In genomic region chr17:81245024-81245664, GRCh38 we compare ENCODE assay signal across 11 cellular contexts. TPM values are rescaled to one million over a fixed set of nuclear protein-coding genes. Genes with fewer than 3 reads are reported as not detected.
A peak's percentile ranks its signal among the peaks of the same experiment; 100 is the strongest.
DNase-seq lines count a peak whose midpoint lies in the region; ATAC-seq, FAIRE-seq and TF ChIP-seq lines count a peak whose summit lies in the region.
"Had no signal": no experiment of that assay in that cellular context is flagged by ENCODE, and none has a peak within 500 bp of the region (broad histone marks: within the 10 kb centered on the region; RNA-seq: fewer than 3 reads in every experiment).

No MANE protein-coding gene starts in this region.

- FAIRE-seq in A549 (lab: Jason Lieb, UNC) (no peak), GM12891 (lab: Jason Lieb, UNC) (peak; percentile 81)

- ATAC-seq in A549: peak in 1 of 2 experiments; percentile 7; a peak in 3 of 6 replicates

- DNase-seq in A549 (ENCODE audit: low read depth in 1 of 2, low spot score in 1 of 2) (no peak), GM12891 (ENCODE audit: insufficient read length, low spot score) (peak; percentile 66), glomerular visceral epithelial cell (ENCODE audit: extremely low spot score) (peak; percentile 92), DMS79 treated with DMSO at 0.1 percent for 48 hours (lab: John Stamatoyannopoulos, UW) (no peak), NCI-H128 (lab: John Stamatoyannopoulos, UW; ENCODE audit: unreplicated experiment) (no peak), NCI-H1417 treated with DMSO at 0.1 percent for 48 hours (lab: John Stamatoyannopoulos, UW) (no peak), SKM-1 treated with dmso at 0.1 percent for 144 hours (lab: John Stamatoyannopoulos, UW; ENCODE audit: unreplicated experiment) (no peak)
- DNase-seq: dermis blood vessel endothelial cell; NCI-H446 treated with DMSO at 0.1 percent for 48 hours; stimulated activated CD4-positive, alpha-beta T cell treated with anti-CD3 and anti-CD28 coated beads, Interleukin-4, amount 100 ng/mL, for 1 hour had no signal

- WGBS in A549 (ENCODE audit: missing lambda C conversion rate): 91% methylated on average over 22 of the region's 25 CpGs

- no peaks in the 10 kb centered on the region for H3K9me3 ChIP-seq in A549

- no peak for TF ChIP-seq EP300 in A549 (IDR thresholded peaks at IDR 0.05)

- TF ChIP-seq POLR2A in A549 (IDR thresholded peaks at IDR 0.05; ENCODE audit: low read length) (peak; percentile 13; the same call in 1 of the 2 replicates), GM12891 (IDR thresholded peaks at IDR 0.05; ENCODE audit: low read depth, low read length) (no peak; the same call in 1 of the 2 replicates)

- no peak overlapping the region for H3K4me2 ChIP-seq in A549

- CTCF ChIA-PET in A549 (lab: Yijun Ruan, JAX): interaction anchor here (1.1 to 2.8 kb wide), 6 partner anchors 8 to 143 kb away, joined by 3 to 8 read pairs (median 4); no protein-coding TSS in a partner anchor

- H3K4me1 ChIP-seq in A549: peaks cover 12% of the 10 kb centered on the region

- H3K4me3 ChIP-seq in A549: no peak overlapping the region

- POLR2A ChIA-PET in A549 (lab: Yijun Ruan, JAX): interaction anchor here (1.0 to 1.1 kb wide), 2 partner anchors 22 to 239 kb away, joined by 3 read pairs; partner anchors contain the start of gene CEP131

- no peak for TF ChIP-seq RAD21 in A549 (conservative IDR thresholded peaks at IDR 0.05 in 1 of 2, IDR thresholded peaks at IDR 0.05 in 1 of 2)

- no peak overlapping the region for H3K27ac ChIP-seq in A549

- no peak for TF ChIP-seq CTCF in A549 (IDR thresholded peaks at IDR 0.05)

TF ChIP-seq in A549, 52 proteins besides CTCF, POLR2A, EP300 and RAD21 (continues in another document):
- TF ChIP-seq TP53 (CRISPR knock-in tag; IDR thresholded peaks at IDR 0.05): no peak
- TF ChIP-seq MAX (IDR thresholded peaks at IDR 0.05): 0 out of 2 replicates have a peak, but pooled peaks have one; percentile 3
- no peak for TF ChIP-seq BCL3 (IDR thresholded peaks at IDR 0.05)
- no peak for TF ChIP-seq HOXB5 (CRISPR knock-in tag; IDR thresholded peaks at IDR 0.05)
- no peak for TF ChIP-seq RCOR1 (IDR thresholded peaks at IDR 0.05; ENCODE audit: low read depth, low read length)
- TF ChIP-seq NFE2L2 (conservative IDR thresholded peaks at IDR 0.05; ENCODE audit: low read length): no peak
- no peak for TF ChIP-seq NPAS2 (CRISPR knock-in tag; IDR thresholded peaks at IDR 0.05; ENCODE audit: borderline replicate concordance)

TF ChIP-seq in GM12891, 5 proteins besides CTCF, POLR2A, EP300 and RAD21:
- TF ChIP-seq POU2F2 (IDR thresholded peaks at IDR 0.05; ENCODE audit: low read depth, low read length) (peak; percentile 42; the same call in 1 of the 2 replicates), PAX5 (IDR thresholded peaks at IDR 0.05; ENCODE audit: insufficient read depth, low read length, severe bottlenecking) (peak; percentile 96), TAF1 (IDR thresholded peaks at IDR 0.05; ENCODE audit: low read depth, low read length) (no peak), POLR2AphosphoS5 (IDR thresholded peaks at IDR 0.05; ENCODE audit: low read depth, low read length) (0 out of 2 replicates have a peak, but pooled peaks have one; percentile 26)

TF ChIP-seq in PFSK-1, 5 proteins besides CTCF, POLR2A, EP300 and RAD21:
- TF ChIP-seq POLR2AphosphoS5 (IDR thresholded peaks at IDR 0.05; ENCODE audit: low read depth, low read length): peak; percentile 2; the same call in 1 of the 2 replicates
- no peak for TF ChIP-seq REST (IDR thresholded peaks at IDR 0.05; ENCODE audit: insufficient read depth in 1 of 2, low read depth in 2 of 2, low read length in 2 of 2)

RNA-seq across cellular contexts. Expression of gene NDUFAF8, which starts 6.0 kb away (rescaled TPM):
- polyA plus RNA-seq in A549 (2011; rRNA removed) (198 and 308 TPM in 2 replicates), A549 (2017; fragmentation: RNase III; extraction: RNeasy Plus Mini Kit Qiagen cat#74134 plus additional on column Dnase treatment) (173 to 192 TPM (median 179 TPM) in 3 replicates)
- 178 and 226 TPM in 2 replicates for polyA plus RNA-seq in A549 (2012; cell fraction: cytosol; rRNA removed)
- 66.7 and 81.5 TPM in 2 replicates for polyA plus RNA-seq in A549 (2012; cell fraction: nucleus; rRNA removed)
- 24.9 and 39.2 TPM in 2 replicates for polyA minus RNA-seq in A549 (2011; rRNA and poly(A)+ RNA removed)
- 159 TPM for polyA plus RNA-seq in GM12891 (2012; ENCODE audit: low read depth, missing spikeins)
- 109 TPM for polyA plus RNA-seq in PFSK-1 (2012; ENCODE audit: insufficient read length, low read depth)

RNA-seq across cellular contexts. Expression of gene TEPSIN, which starts 6.3 kb away (rescaled TPM):
- polyA plus RNA-seq in A549 (2011; rRNA removed): 12.5 TPM in 2 replicates
- polyA plus RNA-seq in A549 (2012; cell fraction: cytosol; rRNA removed): 29.0 and 39.6 TPM in 2 replicates
- 220 and 367 TPM in 2 replicates for polyA plus RNA-seq in A549 (2012; cell fraction: nucleus; rRNA removed)
- 26.1 to 31.3 TPM (median 30.4 TPM) in 3 replicates for polyA plus RNA-seq in A549 (2017; fragmentation: RNase III; extraction: RNeasy Plus Mini Kit Qiagen cat#74134 plus additional on column Dnase treatment)
- 10.9 and 11.4 TPM in 2 replicates for polyA minus RNA-seq in A549 (2011; rRNA and poly(A)+ RNA removed)
- 15.7 TPM for polyA plus RNA-seq in GM12891 (2012; ENCODE audit: low read depth, missing spikeins)
- polyA plus RNA-seq in PFSK-1 (2012; ENCODE audit: insufficient read length, low read depth): 48.5 TPM

RNA-seq across cellular contexts. Expression of gene CEP131, which starts 22.4 kb away (rescaled TPM):
- polyA plus RNA-seq in A549 (2011; rRNA removed) (2.6 and 3.3 TPM in 2 replicates), A549 (2017; fragmentation: RNase III; extraction: RNeasy Plus Mini Kit Qiagen cat#74134 plus additional on column Dnase treatment) (10.3 to 11.5 TPM (median 10.5 TPM) in 3 replicates)
- polyA plus RNA-seq in A549 (2012; cell fraction: cytosol; rRNA removed): 15.6 and 18.3 TPM in 2 replicates
- 39.7 and 52.0 TPM in 2 replicates for polyA plus RNA-seq in A549 (2012; cell fraction: nucleus; rRNA removed)
- 0.54 and 3.8 TPM in 2 replicates for polyA minus RNA-seq in A549 (2011; rRNA and poly(A)+ RNA removed)
- 10.6 TPM for polyA plus RNA-seq in GM12891 (2012; ENCODE audit: low read depth, missing spikeins)
- polyA plus RNA-seq in PFSK-1 (2012; ENCODE audit: insufficient read length, low read depth): 129 TPM

RNA-seq across cellular contexts. Expression of gene SLC38A10, which starts 50.0 kb away (rescaled TPM):
- polyA plus RNA-seq in A549 (2011; rRNA removed) (35.8 and 49.3 TPM in 2 replicates), A549 (2017; fragmentation: RNase III; extraction: RNeasy Plus Mini Kit Qiagen cat#74134 plus additional on column Dnase treatment) (59.7 to 72.9 TPM (median 67.4 TPM) in 3 replicates)
- 58.1 and 82.4 TPM in 2 replicates for polyA plus RNA-seq in A549 (2012; cell fraction: cytosol; rRNA removed)
- polyA plus RNA-seq in A549 (2012; cell fraction: nucleus; rRNA removed): 198 and 284 TPM in 2 replicates
- polyA minus RNA-seq in A549 (2011; rRNA and poly(A)+ RNA removed): 85.1 and 108 TPM in 2 replicates
- polyA plus RNA-seq in GM12891 (2012; ENCODE audit: low read depth, missing spikeins): 30.0 TPM
- 73.0 TPM for polyA plus RNA-seq in PFSK-1 (2012; ENCODE audit: insufficient read length, low read depth)

Comparison
In these comparisons a context has a peak if more than half of its experiments do, and no peak if none do; other contexts are left out.
1. DNase-seq: peak in GM12891 (single experiment) and glomerular visceral epithelial cell (single experiment); none in A549 (0 of 2), DMS79 treated with DMSO at 0.1 percent for 48 hours (single experiment), NCI-H128 (single experiment), NCI-H1417 treated with DMSO at 0.1 percent for 48 hours (single experiment) and SKM-1 treated with dmso at 0.1 percent for 144 hours (single experiment).